28 cellular contexts compared by ENCODE assay signal in the genomic region with DNA sequence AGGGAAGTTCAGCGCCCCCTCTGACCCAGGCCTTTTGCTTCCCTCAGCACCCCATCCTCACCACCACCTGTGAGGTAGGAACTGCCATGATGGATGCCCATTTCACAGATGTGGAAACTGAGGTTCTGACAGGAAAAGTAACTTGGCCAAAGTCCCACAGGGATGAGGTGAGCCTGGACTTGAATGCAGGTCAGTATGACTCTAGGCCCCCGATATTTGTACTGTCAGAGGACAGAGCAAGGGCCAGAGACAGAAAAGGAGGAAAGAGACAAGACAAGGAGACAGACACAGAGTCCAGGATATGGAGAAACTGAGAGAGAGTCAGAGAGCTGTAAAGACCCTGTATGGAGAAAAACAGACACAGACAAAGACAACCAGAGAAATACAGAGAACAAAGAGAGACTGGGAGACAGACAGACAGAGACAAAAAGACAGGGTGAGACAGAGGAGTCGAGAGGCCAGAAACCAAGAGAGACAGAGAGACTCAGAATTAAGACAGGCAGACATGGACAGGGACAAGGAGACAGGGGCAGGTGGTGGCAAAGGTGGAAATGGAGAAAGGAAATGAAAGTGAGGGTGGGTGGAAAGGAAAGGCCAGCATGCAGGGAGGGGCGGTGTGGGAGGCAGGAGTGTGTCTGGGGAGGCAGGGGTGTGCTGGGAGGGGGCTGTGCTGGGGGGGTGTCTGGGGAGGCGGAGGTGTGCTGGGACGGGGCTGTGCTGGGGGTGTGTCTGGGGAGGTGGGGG. TPM values are rescaled to one million over a fixed set of nuclear protein-coding genes. Genes with fewer than 3 reads are reported as not detected.
DNase-seq lines count a peak whose midpoint lies in the region; ATAC-seq, FAIRE-seq and TF ChIP-seq lines count a peak whose summit lies in the region.
"Had no signal": no experiment of that assay in that cellular context is flagged by ENCODE, and none has a peak within 500 bp of the region (broad histone marks: within the 10 kb centered on the region; RNA-seq: fewer than 3 reads in every experiment).

No MANE protein-coding gene starts in this region.

- H3K27me3 ChIP-seq in CD4-positive, CD25-positive, alpha-beta regulatory T cell (ENCODE audit: control insufficient read depth, insufficient read depth, low read length) = no peaks in the 10 kb centered on the region
- no peaks in the 10 kb centered on the region for H3K27me3 ChIP-seq in naive thymus-derived CD4-positive, alpha-beta T cell (ENCODE audit: control insufficient read depth in 2 of 2, insufficient read depth in 2 of 2, low read length in 2 of 2)
- H3K27me3 ChIP-seq in MM.1S (replicated peaks; ENCODE audit: insufficient read depth, low read length) = peaks cover 77% of the 10 kb centered on the region

- peaks cover 10% of the 10 kb centered on the region for H3K4me1 ChIP-seq in CD4-positive, CD25-positive, alpha-beta regulatory T cell (ENCODE audit: control insufficient read depth, insufficient read depth, low read length, poor library complexity, severe bottlenecking)
- peaks cover 0 to 12% of the 10 kb centered on the region in 2 donors for H3K4me1 ChIP-seq in naive thymus-derived CD4-positive, alpha-beta T cell (ENCODE audit: control insufficient read depth in 2 of 2, insufficient read depth in 2 of 2, low read length in 2 of 2)
- H3K4me1 ChIP-seq in MM.1S (ENCODE audit: low read length) = 0 out of 2 replicates have a peak, but pooled peaks cover 6% of the 10 kb centered on the region
- H3K4me1 ChIP-seq: Caco-2, SJCRH30 had no signal

- H3K4me1 Mint-ChIP-seq in CD4-positive, CD25-positive, alpha-beta regulatory T cell = peaks cover 0 to 19% (median 7%) of the 10 kb centered on the region in 4 donors
- peaks cover 10% of the 10 kb centered on the region for H3K4me1 Mint-ChIP-seq in activated T-helper 17 cell treated with anti-CD3 and anti-CD28 coated beads, Interleukin-2, amount 50 U/mL, for 72 hours
- peaks cover 14 to 22% (median 17%) of the 10 kb centered on the region in 7 donors for H3K4me1 Mint-ChIP-seq in naive thymus-derived CD4-positive, alpha-beta T cell
- H3K4me1 Mint-ChIP-seq in natural killer cell treated with Interleukin-12 subunit alpha and Interleukin-12 subunit beta and Interleukin-15 and Interleukin-18, amount 100 ng/mL, for 72 hours (ENCODE audit: low read depth in 2 of 2) = peaks cover 17 to 19% of the 10 kb centered on the region in 2 donors

- no peak overlapping the region for H3K9ac ChIP-seq in MM.1S (ENCODE audit: low read length)

- H3K27ac Mint-ChIP-seq in CD4-positive, CD25-positive, alpha-beta regulatory T cell = peak overlapping the region in 2 of 3 donors; percentile 27 to 82
- peak overlapping the region; percentile 45 for H3K27ac Mint-ChIP-seq in activated T-helper 17 cell treated with anti-CD3 and anti-CD28 coated beads, Interleukin-2, amount 50 U/mL, for 72 hours
- H3K27ac Mint-ChIP-seq in naive thymus-derived CD4-positive, alpha-beta T cell = peak overlapping the region in 5 of 9 donors; percentile 5 to 56 (median 7)
- H3K27ac Mint-ChIP-seq in natural killer cell treated with Interleukin-12 subunit alpha and Interleukin-12 subunit beta and Interleukin-15 and Interleukin-18, amount 100 ng/mL, for 72 hours = no peak overlapping the region
- H3K27ac Mint-ChIP-seq: activated CD4-positive, alpha-beta memory T cell treated with anti-CD3 and anti-CD28 coated beads, Interleukin-2, amount 10 ng/mL, durations not matched to agents 7 days and 5 days; type B pancreatic cell had no signal

- intact Hi-C loops in naive thymus-derived CD4-positive, alpha-beta T cell (cut with micrococcal nuclease) = no loop called here

- H3K4me2 ChIP-seq in MM.1S (ENCODE audit: low read depth, low read length) = no peak overlapping the region

- FAIRE-seq in GM19239 (lab: Jason Lieb, UNC) = peak; percentile 8
- FAIRE-seq: islet of Langerhans had no signal

- H4K20me1 ChIP-seq in MM.1S (ENCODE audit: insufficient read depth, low read length) = no peaks in the 10 kb centered on the region

- peaks cover 12% of the 10 kb centered on the region for H3K27me3 Mint-ChIP-seq in CD4-positive, CD25-positive, alpha-beta regulatory T cell
- peaks cover 12% of the 10 kb centered on the region for H3K27me3 Mint-ChIP-seq in activated T-helper 17 cell treated with anti-CD3 and anti-CD28 coated beads, Interleukin-2, amount 50 U/mL, for 72 hours
- H3K27me3 Mint-ChIP-seq in naive thymus-derived CD4-positive, alpha-beta T cell = peaks cover 0 to 17% (median 9%) of the 10 kb centered on the region in 5 donors
- peaks cover 15 to 27% of the 10 kb centered on the region in 2 donors for H3K27me3 Mint-ChIP-seq in natural killer cell treated with Interleukin-12 subunit alpha and Interleukin-12 subunit beta and Interleukin-15 and Interleukin-18, amount 100 ng/mL, for 72 hours

- ATAC-seq in CD4-positive, CD25-positive, alpha-beta regulatory T cell (ENCODE audit: low read depth in 2 of 2) = no peak
- no peak for ATAC-seq in activated T-helper 17 cell treated with anti-CD3 and anti-CD28 coated beads, Interleukin-2, amount 50 U/mL, for 72 hours (replicated peaks)
- ATAC-seq in naive thymus-derived CD4-positive, alpha-beta T cell = no peak
- ATAC-seq in natural killer cell treated with Interleukin-12 subunit alpha and Interleukin-12 subunit beta and Interleukin-15 and Interleukin-18, amount 100 ng/mL, for 72 hours = no peak
- ATAC-seq: activated CD4-positive, CD25-positive, alpha-beta regulatory T cell treated with anti-CD3 and anti-CD28 coated beads, Interleukin-2, amount 50 U/mL, for 24 hours; left lobe of liver; psoas muscle; T-cell had no signal

- no peak for DNase-seq in CD4-positive, CD25-positive, alpha-beta regulatory T cell
- DNase-seq in GM19239 (ENCODE audit: insufficient read length, low spot score) (no peak), MM.1S (no peak), GM19238 (ENCODE audit: insufficient read length, low spot score) (no peak)
- DNase-seq in naive thymus-derived CD4-positive, alpha-beta T cell = no peak
- no peak for DNase-seq in natural killer cell treated with Interleukin-12 subunit alpha and Interleukin-12 subunit beta and Interleukin-15 and Interleukin-18, amount 100 ng/mL, for 72 hours (ENCODE audit: low spot score)
- DNase-seq: activated CD4-positive, alpha-beta memory T cell treated with anti-CD3 and anti-CD28 coated beads, Interleukin-2, amount 10 ng/mL, durations not matched to agents 7 days and 5 days; activated CD8-positive, alpha-beta memory T cell treated with anti-CD3 and anti-CD28 coated beads, Interleukin-2, amount 50 U/mL, for 4 hours; activated effector memory CD4-positive, alpha-beta T cell treated with Interleukin-2 at 50 U/mL for 16 hours; Caco-2; caudate nucleus; GF-D8; NCI-H146; NCI-H748 treated with DMSO at 0.1 percent for 48 hours; psoas muscle; sigmoid colon; SJCRH30; stimulated activated CD4-positive, alpha-beta T cell treated with anti-CD3 and anti-CD28 coated beads, Interleukin-12 subunit alpha, Interleukin-12 subunit beta, amount 100 ng/mL, for 4 hours; stimulated activated CD4-positive, alpha-beta T cell treated with anti-CD3 and anti-CD28 coated beads, Interleukin-2, amount 100 ng/mL, for 48 hours; T-cell had no signal

- peaks cover 0 to 5% (median 0%) of the 10 kb centered on the region in 7 donors for H3K9me3 Mint-ChIP-seq in CD4-positive, CD25-positive, alpha-beta regulatory T cell
- H3K9me3 Mint-ChIP-seq in activated T-helper 17 cell treated with anti-CD3 and anti-CD28 coated beads, Interleukin-2, amount 50 U/mL, for 72 hours = no peaks in the 10 kb centered on the region
- H3K9me3 Mint-ChIP-seq in naive thymus-derived CD4-positive, alpha-beta T cell = peaks cover 0 to 3% (median 0%) of the 10 kb centered on the region in 11 donors
- H3K9me3 Mint-ChIP-seq in natural killer cell treated with Interleukin-12 subunit alpha and Interleukin-12 subunit beta and Interleukin-15 and Interleukin-18, amount 100 ng/mL, for 72 hours = no peaks in the 10 kb centered on the region
- H3K9me3 Mint-ChIP-seq: activated CD4-positive, alpha-beta memory T cell treated with anti-CD3 and anti-CD28 coated beads, Interleukin-2, amount 10 ng/mL, durations not matched to agents 7 days and 5 days; IgD-negative memory B cell; T-cell; type B pancreatic cell had no signal

- POLR2A ChIA-PET in naive thymus-derived CD4-positive, alpha-beta T cell (lab: Charles Lee) = interaction anchor here (1.0 to 1.3 kb wide), 4 partner anchors 12 to 59 kb away, joined by 3 to 4 read pairs (median 4); no protein-coding TSS in a partner anchor

- H3K79me2 ChIP-seq in MM.1S (ENCODE audit: low read length) = no peaks in the 10 kb centered on the region

- no peaks in the 10 kb centered on the region for H3K9me3 ChIP-seq in CD4-positive, CD25-positive, alpha-beta regulatory T cell (ENCODE audit: control insufficient read depth in 2 of 2, low read length in 2 of 2)
- no peaks in the 10 kb centered on the region for H3K9me3 ChIP-seq in naive thymus-derived CD4-positive, alpha-beta T cell (ENCODE audit: control insufficient read depth in 2 of 3, low read length in 3 of 3)
- H3K9me3 ChIP-seq in MM.1S (replicated peaks; ENCODE audit: insufficient read depth, low read length) = no peaks in the 10 kb centered on the region
- H3K9me3 ChIP-seq: Caco-2, psoas muscle, sigmoid colon, SJCRH30 had no signal

- H3K36me3 Mint-ChIP-seq in CD4-positive, CD25-positive, alpha-beta regulatory T cell = no peaks in the 10 kb centered on the region
- no peaks in the 10 kb centered on the region for H3K36me3 Mint-ChIP-seq in activated T-helper 17 cell treated with anti-CD3 and anti-CD28 coated beads, Interleukin-2, amount 50 U/mL, for 72 hours (ENCODE audit: low read depth)
- peaks cover 0 to 8% (median 4%) of the 10 kb centered on the region in 5 donors for H3K36me3 Mint-ChIP-seq in naive thymus-derived CD4-positive, alpha-beta T cell
- H3K36me3 Mint-ChIP-seq in natural killer cell treated with Interleukin-12 subunit alpha and Interleukin-12 subunit beta and Interleukin-15 and Interleukin-18, amount 100 ng/mL, for 72 hours = no peaks in the 10 kb centered on the region
- H3K36me3 Mint-ChIP-seq: IgD-negative memory B cell, type B pancreatic cell had no signal

- CTCF ChIA-PET in naive thymus-derived CD4-positive, alpha-beta T cell (lab: Charles Lee) = no interaction called here

- H3K27ac ChIP-seq in CD4-positive, CD25-positive, alpha-beta regulatory T cell (ENCODE audit: insufficient read depth, low read length, poor library complexity, severe bottlenecking) = no peak overlapping the region
- H3K27ac ChIP-seq in naive thymus-derived CD4-positive, alpha-beta T cell (ENCODE audit: low read depth, low read length) = no peak overlapping the region
- H3K27ac ChIP-seq in MM.1S (ENCODE audit: low read length) = no peak overlapping the region
- H3K27ac ChIP-seq: C4-2B, psoas muscle, sigmoid colon, SJCRH30 had no signal

- no peak for TF ChIP-seq CTCF in MM.1S (IDR thresholded peaks at IDR 0.05; ENCODE audit: low read length)

- H3F3A ChIP-seq in MM.1S (ENCODE audit: insufficient read depth, low read length) = no peaks in the 10 kb centered on the region

- no peak overlapping the region for H2AFZ ChIP-seq in MM.1S (ENCODE audit: low read length)

- no peaks in the 10 kb centered on the region for H3K36me3 ChIP-seq in CD4-positive, CD25-positive, alpha-beta regulatory T cell (ENCODE audit: control insufficient read depth, insufficient read depth, low read length)
- no peaks in the 10 kb centered on the region for H3K36me3 ChIP-seq in naive thymus-derived CD4-positive, alpha-beta T cell (ENCODE audit: control insufficient read depth in 2 of 3, insufficient read depth in 3 of 3, low read length in 3 of 3)
- no peaks in the 10 kb centered on the region for H3K36me3 ChIP-seq in MM.1S (replicated peaks; ENCODE audit: insufficient read depth, low read length)
- H3K36me3 ChIP-seq: sigmoid colon, SJCRH30 had no signal

- H3K4me3 Mint-ChIP-seq in CD4-positive, CD25-positive, alpha-beta regulatory T cell = peak overlapping the region in 2 of 4 donors; percentile 2 to 39
- no peak overlapping the region for H3K4me3 Mint-ChIP-seq in activated T-helper 17 cell treated with anti-CD3 and anti-CD28 coated beads, Interleukin-2, amount 50 U/mL, for 72 hours
- H3K4me3 Mint-ChIP-seq in naive thymus-derived CD4-positive, alpha-beta T cell = peak overlapping the region in 2 of 10 donors; percentile 3 to 25
- no peak overlapping the region for H3K4me3 Mint-ChIP-seq in natural killer cell treated with Interleukin-12 subunit alpha and Interleukin-12 subunit beta and Interleukin-15 and Interleukin-18, amount 100 ng/mL, for 72 hours
- H3K4me3 Mint-ChIP-seq: activated CD4-positive, alpha-beta memory T cell treated with anti-CD3 and anti-CD28 coated beads, Interleukin-2, amount 10 ng/mL, durations not matched to agents 7 days and 5 days; type B pancreatic cell had no signal

- H3K4me3 ChIP-seq in CD4-positive, CD25-positive, alpha-beta regulatory T cell (ENCODE audit: low read depth, low read length) = no peak overlapping the region
- no peak overlapping the region for H3K4me3 ChIP-seq in naive thymus-derived CD4-positive, alpha-beta T cell (ENCODE audit: low read length)
- no peak overlapping the region for H3K4me3 ChIP-seq in MM.1S (ENCODE audit: low read length)
- H3K4me3 ChIP-seq: psoas muscle, sigmoid colon, SJCRH30 had no signal

- no peaks in the 10 kb centered on the region for H3K9me2 ChIP-seq in MM.1S (replicated peaks; ENCODE audit: insufficient read depth, low read length)

RNA-seq across cellular contexts. Expression of a gene that starts 5.0 kb away (rescaled TPM):
- total RNA-seq in CD4-positive, CD25-positive, alpha-beta regulatory T cell = 4.7 TPM
- polyA plus RNA-seq in CD4-positive, CD25-positive, alpha-beta regulatory T cell = not detected
- total RNA-seq in activated T-helper 17 cell treated with anti-CD3 and anti-CD28 coated beads, Interleukin-2, amount 50 U/mL, for 72 hours = 1 to 10 TPM in 1 of 2 donors, under 1 TPM in 1; 0.89 to 2.1 TPM
- 10 to 100 TPM in 2 of 5 experiments, 1 to 10 TPM in 3; 3.0 to 15.0 (median 8.0) TPM for total RNA-seq in naive thymus-derived CD4-positive, alpha-beta T cell
- polyA plus RNA-seq in naive thymus-derived CD4-positive, alpha-beta T cell = not detected
- total RNA-seq in natural killer cell treated with Interleukin-12 subunit alpha and Interleukin-12 subunit beta and Interleukin-15 and Interleukin-18, amount 100 ng/mL, for 72 hours = under 1 TPM; 0.67 TPM
- total RNA-seq: left lobe of liver, psoas muscle, RPMI7951, sigmoid colon, SJCRH30 had no signal
- polyA plus RNA-seq: IgD-negative memory B cell had no signal

RNA-seq across cellular contexts. Expression of a gene that starts 35.9 kb away (rescaled TPM):
- 94.0 TPM for total RNA-seq in CD4-positive, CD25-positive, alpha-beta regulatory T cell
- polyA plus RNA-seq in CD4-positive, CD25-positive, alpha-beta regulatory T cell = 100 to 1,000 TPM; 184 to 261 (median 237) TPM
- 10 to 100 TPM; 37.6 to 54.7 TPM for total RNA-seq in activated T-helper 17 cell treated with anti-CD3 and anti-CD28 coated beads, Interleukin-2, amount 50 U/mL, for 72 hours
- 10 to 100 TPM; 70.4 to 90.9 (median 78.1) TPM for total RNA-seq in naive thymus-derived CD4-positive, alpha-beta T cell
- 100 to 1,000 TPM; 171 to 187 TPM for polyA plus RNA-seq in naive thymus-derived CD4-positive, alpha-beta T cell
- total RNA-seq in natural killer cell treated with Interleukin-12 subunit alpha and Interleukin-12 subunit beta and Interleukin-15 and Interleukin-18, amount 100 ng/mL, for 72 hours = 10 to 100 TPM; 79.6 to 89.7 TPM

RNA-seq across cellular contexts. Expression of a gene that starts 40.2 kb away (rescaled TPM):
- total RNA-seq in CD4-positive, CD25-positive, alpha-beta regulatory T cell = 1,312 TPM
- polyA plus RNA-seq in CD4-positive, CD25-positive, alpha-beta regulatory T cell = 100 to 1,000 TPM; 162 to 187 (median 180) TPM
- total RNA-seq in activated T-helper 17 cell treated with anti-CD3 and anti-CD28 coated beads, Interleukin-2, amount 50 U/mL, for 72 hours = 100 to 1,000 TPM; 255 to 337 TPM
- 1,000 to 10,000 TPM in 4 of 5 experiments, 100 to 1,000 TPM in 1; 662 to 1,236 (median 1,141) TPM for total RNA-seq in naive thymus-derived CD4-positive, alpha-beta T cell
- polyA plus RNA-seq in naive thymus-derived CD4-positive, alpha-beta T cell = 100 to 1,000 TPM; 184 to 367 TPM
- total RNA-seq in natural killer cell treated with Interleukin-12 subunit alpha and Interleukin-12 subunit beta and Interleukin-15 and Interleukin-18, amount 100 ng/mL, for 72 hours = 100 to 1,000 TPM; 321 to 444 TPM

RNA-seq across cellular contexts. Expression of a gene that starts 46.1 kb away (rescaled TPM):
- total RNA-seq in CD4-positive, CD25-positive, alpha-beta regulatory T cell = 4.9 TPM
- polyA plus RNA-seq in CD4-positive, CD25-positive, alpha-beta regulatory T cell = 10 to 100 TPM; 10.6 to 17.9 (median 16.4) TPM
- under 1 TPM; 0.22 to 0.98 TPM for total RNA-seq in activated T-helper 17 cell treated with anti-CD3 and anti-CD28 coated beads, Interleukin-2, amount 50 U/mL, for 72 hours
- 10 to 100 TPM in 1 of 5 experiments, 1 to 10 TPM in 4; 2.6 to 27.9 (median 2.8) TPM for total RNA-seq in naive thymus-derived CD4-positive, alpha-beta T cell
- 10 to 100 TPM in 1 of 2 donors, 1 to 10 TPM in 1; 9.6 to 16.8 TPM for polyA plus RNA-seq in naive thymus-derived CD4-positive, alpha-beta T cell
- total RNA-seq in natural killer cell treated with Interleukin-12 subunit alpha and Interleukin-12 subunit beta and Interleukin-15 and Interleukin-18, amount 100 ng/mL, for 72 hours = 1 to 10 TPM in 1 of 2 donors, under 1 TPM in 1; 0.93 to 1.8 TPM
- total RNA-seq: RPMI7951, sigmoid colon had no signal

Comparison
In these comparisons a context has a peak if more than half of its experiments do, and no peak if none do; other contexts are left out.
1. H3K27ac Mint-ChIP-seq: peak in CD4-positive, CD25-positive, alpha-beta regulatory T cell (2 of 3), activated T-helper 17 cell treated with anti-CD3 and anti-CD28 coated beads, Interleukin-2, amount 50 U/mL, for 72 hours (single experiment) and naive thymus-derived CD4-positive, alpha-beta T cell (5 of 9); none in natural killer cell treated with Interleukin-12 subunit alpha and Interleukin-12 subunit beta and Interleukin-15 and Interleukin-18, amount 100 ng/mL, for 72 hours (0 of 2).